ENCODE assay signal across 10 cellular contexts in genomic region chr22:41308544-41308947, GRCh38. TPM values are rescaled to one million over a fixed set of nuclear protein-coding genes. Genes with fewer than 3 reads are reported as not detected.
A peak's percentile ranks its signal among the peaks of the same experiment; 100 is the strongest.
DNase-seq lines count a peak whose midpoint lies in the region; ATAC-seq and TF ChIP-seq lines count a peak whose summit lies in the region.
"Had no signal": no experiment of that assay in that cellular context is flagged by ENCODE, and none has a peak within 500 bp of the region (broad histone marks: within the 10 kb centered on the region; RNA-seq: fewer than 3 reads in every experiment).

No MANE protein-coding gene starts in this region.

- no peak overlapping the region for H3K27ac ChIP-seq in CD8-positive, alpha-beta T cell (ENCODE audit: low read depth, low read length)
- H3K27ac ChIP-seq in gastroesophageal sphincter, result peak overlapping the region in 3 of 4 donors; percentile 62 to 77 (median 71)
- no peak overlapping the region for H3K27ac ChIP-seq in SJCRH30

- H3K36me3 ChIP-seq in CD8-positive, alpha-beta T cell (ENCODE audit: insufficient read depth, low read length), result peaks cover 4% of the 10 kb centered on the region
- peaks cover 0 to 14% of the 10 kb centered on the region in 2 donors for H3K36me3 ChIP-seq in gastroesophageal sphincter
- H3K36me3 ChIP-seq in SJCRH30, result peaks cover 2% of the 10 kb centered on the region; the same call in 1 of the 2 replicates

- peaks cover 38% of the 10 kb centered on the region for H3K36me3 Mint-ChIP-seq in CD8-positive, alpha-beta T cell
- peaks cover 18% of the 10 kb centered on the region for H3K36me3 Mint-ChIP-seq in WTC11

- H3K27me3 ChIP-seq in CD8-positive, alpha-beta T cell (ENCODE audit: insufficient read depth, low read length), result no peaks in the 10 kb centered on the region
- H3K27me3 ChIP-seq in gastroesophageal sphincter (no peaks in the 10 kb centered on the region), SJCRH30 (no peaks in the 10 kb centered on the region)

- intact Hi-C loops in CD8-positive, alpha-beta T cell (cut with DNase I, micrococcal nuclease), result no loop called here
- intact Hi-C loops in sciatic nerve (cut with DNase I), result no loop called here

- no peaks in the 10 kb centered on the region for H3K27me3 Mint-ChIP-seq in CD8-positive, alpha-beta T cell (ENCODE audit: low read depth)
- no peaks in the 10 kb centered on the region for H3K27me3 Mint-ChIP-seq in WTC11 (ENCODE audit: low read depth)
- H3K27me3 Mint-ChIP-seq: CD4-positive, alpha-beta T cell had no signal

- H3K4me3 Mint-ChIP-seq in CD8-positive, alpha-beta T cell, result no peak overlapping the region
- no peak overlapping the region for H3K4me3 Mint-ChIP-seq in WTC11
- H3K4me3 Mint-ChIP-seq: CD4-positive, alpha-beta T cell had no signal

- DNase-seq in CD8-positive, alpha-beta T cell, result no peak
- DNase-seq in WTC11 (ENCODE audit: low spot score) (no peak), sciatic nerve (ENCODE audit: low spot score) (no peak), ecto neural progenitor cell (ENCODE audit: low spot score) (no peak), GM20000 (ENCODE audit: low spot score) (no peak), hypothalamus (lab: John Stamatoyannopoulos, UW) (no peak), SJCRH30 (no peak)
- DNase-seq: CD4-positive, alpha-beta T cell; cortex of kidney had no signal

- H3K9me3 Mint-ChIP-seq in CD8-positive, alpha-beta T cell, result no peaks in the 10 kb centered on the region
- peaks cover 3% of the 10 kb centered on the region; the same call in 1 of the 2 replicates for H3K9me3 Mint-ChIP-seq in WTC11
- H3K9me3 Mint-ChIP-seq: CD4-positive, alpha-beta T cell had no signal

- no peak for TF ChIP-seq EP300 in gastroesophageal sphincter (IDR thresholded peaks at IDR 0.05)

- H3K9me3 ChIP-seq in CD8-positive, alpha-beta T cell (ENCODE audit: low read length), result no peaks in the 10 kb centered on the region
- H3K9me3 ChIP-seq in gastroesophageal sphincter (no peaks in the 10 kb centered on the region), SJCRH30 (replicated peaks) (no peaks in the 10 kb centered on the region; the same call in 1 of the 2 replicates)

- POLR2A ChIA-PET in CD8-positive, alpha-beta T cell (lab: Charles Lee), result no interaction called here
- POLR2A ChIA-PET in WTC11 (lab: Charles Lee), result no interaction called here

- whole genome bisulfite sequencing in gastroesophageal sphincter (ENCODE audit: low coverage in 1 of 2), 2 donors, result 57% methylated on average over 6 of the region's 7 CpGs; no CpG with 5 or more reads in 1 of the 2 donors

- H3K27ac Mint-ChIP-seq in CD8-positive, alpha-beta T cell, result peak overlapping the region; percentile 62
- H3K27ac Mint-ChIP-seq in WTC11, result peak overlapping the region; percentile 39
- H3K27ac Mint-ChIP-seq: CD4-positive, alpha-beta T cell had no signal

- peaks cover 44% of the 10 kb centered on the region for H3K4me1 Mint-ChIP-seq in CD8-positive, alpha-beta T cell (ENCODE audit: low read depth)
- H3K4me1 Mint-ChIP-seq in WTC11, result peaks cover 24% of the 10 kb centered on the region

- H3K4me3 ChIP-seq in CD8-positive, alpha-beta T cell (ENCODE audit: low read depth, low read length), result no peak overlapping the region
- H3K4me3 ChIP-seq in gastroesophageal sphincter (no peak overlapping the region), SJCRH30 (no peak overlapping the region)

- no peak for TF ChIP-seq POLR2A in gastroesophageal sphincter (IDR thresholded peaks at IDR 0.05)

- ATAC-seq in CD8-positive, alpha-beta T cell, result no peak
- no peak for ATAC-seq in WTC11
- ATAC-seq in gastroesophageal sphincter, result peak; percentile 77
- peak; percentile 85 for ATAC-seq in sciatic nerve

- no peak for TF ChIP-seq CTCF in CD8-positive, alpha-beta T cell (IDR thresholded peaks at IDR 0.05)
- TF ChIP-seq CTCF in WTC11 (IDR thresholded peaks at IDR 0.05), result no peak
- no peak for TF ChIP-seq CTCF in gastroesophageal sphincter (IDR thresholded peaks at IDR 0.05)
- TF ChIP-seq CTCF in GM20000 (IDR thresholded peaks at IDR 0.05; ENCODE audit: extremely low read depth, missing control alignments), result no peak

- CTCF ChIA-PET in CD8-positive, alpha-beta T cell (lab: Charles Lee), result no interaction called here
- CTCF ChIA-PET in WTC11 (lab: Charles Lee), result interaction anchor here (1.5 kb wide), 1 partner anchor 71 kb away, joined by 5 read pairs; no protein-coding TSS in a partner anchor

- H3K4me1 ChIP-seq in CD8-positive, alpha-beta T cell (ENCODE audit: insufficient read depth, low read length), result no peaks in the 10 kb centered on the region
- H3K4me1 ChIP-seq in gastroesophageal sphincter (peaks cover 0 to 42% (median 15%) of the 10 kb centered on the region in 3 donors), SJCRH30 (no peaks in the 10 kb centered on the region)

TF ChIP-seq in WTC11, 78 proteins besides CTCF, POLR2A, EP300 and RAD21:
- peak; percentile 80; the same call in 1 of the 2 replicates for TF ChIP-seq GABPB1 (CRISPR knock-in tag; IDR thresholded peaks at IDR 0.05)
- no peak for TF ChIP-seq NFATC4 (CRISPR knock-in tag; IDR thresholded peaks at IDR 0.05)
- no peak for TF ChIP-seq ZNF232 (CRISPR knock-in tag; IDR thresholded peaks at IDR 0.05)

RNA-seq across cellular contexts. Expression of gene ZC3H7B, which starts 7.2 kb away (rescaled TPM):
- total RNA-seq in CD8-positive, alpha-beta T cell, result 10 to 100 TPM; 30.7 to 30.8 TPM
- total RNA-seq in WTC11 (2021) (61.6 to 64.7 TPM (median 64.7 TPM) in 3 replicates), gastroesophageal sphincter (10 to 100 TPM; 39.0 to 65.2 (median 39.5) TPM), sciatic nerve (72.6 TPM)
- 26.9 and 27.7 TPM in 2 replicates for total RNA-seq in SJCRH30 (2014; rRNA removed; shearing (Covaris generic))

RNA-seq across cellular contexts. Expression of gene RANGAP1, which starts 22.6 kb away (rescaled TPM):
- total RNA-seq in CD8-positive, alpha-beta T cell, result 100 to 1,000 TPM; 200 to 210 TPM
- total RNA-seq in WTC11 (2021) (144 to 160 TPM (median 151 TPM) in 3 replicates), gastroesophageal sphincter (10 to 100 TPM; 47.9 to 91.5 (median 59.1) TPM), sciatic nerve (45.5 TPM)
- total RNA-seq in SJCRH30 (2014; rRNA removed; shearing (Covaris generic)), result 55.4 and 56.5 TPM in 2 replicates

Comparison
In these comparisons a context has a peak if more than half of its experiments do, and no peak if none do; other contexts are left out.
1. ATAC-seq: peak in gastroesophageal sphincter (single experiment) and sciatic nerve (single experiment); none in CD8-positive, alpha-beta T cell (single experiment) and WTC11 (single experiment).
2. H3K27ac ChIP-seq: peak in gastroesophageal sphincter (3 of 4); none in CD8-positive, alpha-beta T cell (single experiment) and SJCRH30 (single experiment).